34 cellular contexts compared by ENCODE assay signal in the genomic region with DNA sequence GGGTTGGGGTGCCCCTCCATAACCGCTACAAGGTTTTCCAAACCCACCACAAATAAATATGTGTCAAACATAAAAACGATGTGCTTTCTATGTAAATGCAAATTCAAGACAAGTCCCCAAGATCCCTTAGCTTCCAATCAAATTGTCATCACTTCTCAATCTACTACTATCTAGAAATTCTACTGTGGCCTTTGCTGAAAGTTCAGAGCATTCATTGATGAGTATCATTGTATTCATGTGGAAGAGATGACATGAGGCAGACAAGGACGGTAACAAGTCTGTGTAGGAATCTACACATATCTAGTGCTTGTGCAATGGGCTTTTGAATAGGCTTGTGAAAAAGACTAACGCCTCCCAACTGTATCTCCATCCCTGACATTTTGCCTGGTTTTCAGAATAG.
DNase-seq lines count a peak whose midpoint lies in the region; ATAC-seq, FAIRE-seq and TF ChIP-seq lines count a peak whose summit lies in the region.
"Had no signal": no experiment of that assay in that cellular context is flagged by ENCODE, and none has a peak within 500 bp of the region (broad histone marks: within the 10 kb centered on the region; RNA-seq: fewer than 3 reads in every experiment).

No MANE protein-coding gene starts in this region.

- no peaks in the 10 kb centered on the region for H4K20me1 ChIP-seq in neural cell (ENCODE audit: insufficient read depth)
- H4K20me1 ChIP-seq: BLaER1; BLaER1 treated with 17β-estradiol and CSF1 and Interleukin-3, amounts not matched to agents 10 nM and 100 nM had no signal

- H3K4me2 ChIP-seq in A549 = no peak overlapping the region
- H3K4me2 ChIP-seq in neural cell (ENCODE audit: low read length) = peak overlapping the region; percentile 32
- H3K4me2 ChIP-seq: BLaER1; BLaER1 treated with 17β-estradiol and CSF1 and Interleukin-3, amounts not matched to agents 10 nM and 100 nM had no signal

- no peak for DNase-seq in Right ventricle myocardium inferior (ENCODE audit: missing footprints)
- DNase-seq in cardiac septum (ENCODE audit: low spot score) = no peak
- DNase-seq in A549 (ENCODE audit: low read depth in 1 of 2, low spot score in 1 of 2) = no peak
- DNase-seq in psoas muscle = no peak
- DNase-seq in GM19239 (ENCODE audit: insufficient read length, low spot score) = no peak
- DNase-seq in uterus = no peak
- no peak for DNase-seq in SK-N-DZ (ENCODE audit: low spot score)
- DNase-seq: 8988T; ACHN; AML-193; BE2C; C1 segment of cervical spinal cord; Caco-2; Calu3; CD4-positive, alpha-beta memory T cell; CD4-positive, alpha-beta T cell; CD4-positive, CD25-positive, alpha-beta regulatory T cell; CD8-positive, alpha-beta memory T cell; CD8-positive, alpha-beta T cell; COR-L47; DMS 273 treated with DMSO at 0.1 percent for 48 hours; DMS153; DMS53; DMS79; DMS79 treated with DMSO at 0.1 percent for 48 hours; DND-41; EL had no signal

- H3K4me1 ChIP-seq in A549 (peaks cover 87% of the 10 kb centered on the region), psoas muscle (peaks cover 41% of the 10 kb centered on the region), uterus (no peaks in the 10 kb centered on the region)
- H3K4me1 ChIP-seq: BE2C; BLaER1; BLaER1 treated with 17β-estradiol and CSF1 and Interleukin-3, amounts not matched to agents 10 nM and 100 nM; Caco-2 had no signal

- TF ChIP-seq RAD21 in A549 (conservative IDR thresholded peaks at IDR 0.05 in 1 of 2, IDR thresholded peaks at IDR 0.05 in 1 of 2) (no peak), neural cell (conservative IDR thresholded peaks at IDR 0.05) (no peak)

- intact Hi-C loops in Right ventricle myocardium inferior (cut with DNase I) (loop anchor here (2.0 to 10.0 kb wide), 2 partner anchors 180 to 484 kb away; no protein-coding TSS in a partner anchor), cardiac septum (cut with DNase I) (loop anchor here (2.0 to 10.0 kb wide), 3 partner anchors 147 to 334 kb away; no protein-coding TSS in a partner anchor), psoas muscle (cut with DNase I) (loop anchor here (5.0 kb wide), 1 partner anchor 182 kb away; no protein-coding TSS in a partner anchor), uterus (cut with DNase I; ENCODE audit: low total_unique reads) (no loop called here)

- TF ChIP-seq POLR2A in A549 (IDR thresholded peaks at IDR 0.05; ENCODE audit: low read length) (no peak), uterus (IDR thresholded peaks at IDR 0.05) (no peak)

- no peaks in the 10 kb centered on the region for H3K79me2 ChIP-seq in neural cell (replicated peaks; ENCODE audit: insufficient read depth, low read length)

- H3K9ac ChIP-seq in neural cell (ENCODE audit: low read length) = peak overlapping the region; percentile 8
- H3K9ac ChIP-seq: BLaER1; BLaER1 treated with 17β-estradiol and CSF1 and Interleukin-3, amounts not matched to agents 10 nM and 100 nM had no signal

- no peaks in the 10 kb centered on the region for H3K9me3 ChIP-seq in A549
- no peaks in the 10 kb centered on the region for H3K9me3 ChIP-seq in neural cell (ENCODE audit: low read length)
- peaks cover 6% of the 10 kb centered on the region for H3K9me3 ChIP-seq in psoas muscle
- no peaks in the 10 kb centered on the region for H3K9me3 ChIP-seq in uterus
- H3K9me3 ChIP-seq: Caco-2 had no signal

- CTCF ChIA-PET in A549 (lab: Yijun Ruan, JAX) = interaction anchor here (0.6 to 7.3 kb wide), 9 partner anchors 12 to 478 kb away, joined by 3 to 58 read pairs (median 5); no protein-coding TSS in a partner anchor

- no peak for TF ChIP-seq CTCF in A549 (IDR thresholded peaks at IDR 0.05)
- TF ChIP-seq CTCF in neural cell (IDR thresholded peaks at IDR 0.05; ENCODE audit: poor library complexity, severe bottlenecking) = no peak
- TF ChIP-seq CTCF in psoas muscle (IDR thresholded peaks at IDR 0.05) = no peak
- no peak for TF ChIP-seq CTCF in uterus (IDR thresholded peaks at IDR 0.05)

- H3K36me3 ChIP-seq in neural cell (ENCODE audit: insufficient read depth, low read length) (no peaks in the 10 kb centered on the region), psoas muscle (ENCODE audit: insufficient read depth in 1 of 2, low read depth in 1 of 2) (no peaks in the 10 kb centered on the region), uterus (no peaks in the 10 kb centered on the region)
- H3K36me3 ChIP-seq: BE2C; BLaER1; BLaER1 treated with 17β-estradiol and CSF1 and Interleukin-3, amounts not matched to agents 10 nM and 100 nM had no signal

- H3K4me3 ChIP-seq in A549 (no peak overlapping the region), neural cell (ENCODE audit: low read length) (peak overlapping the region; percentile 32), psoas muscle (no peak overlapping the region), uterus (no peak overlapping the region)
- H3K4me3 ChIP-seq: BLaER1; BLaER1 treated with 17β-estradiol and CSF1 and Interleukin-3, amounts not matched to agents 10 nM and 100 nM had no signal

- FAIRE-seq in A549 (lab: Jason Lieb, UNC) = no peak
- no peak for FAIRE-seq in GM19239 (lab: Jason Lieb, UNC)
- FAIRE-seq: A204.1, D721Med had no signal

- H3F3A ChIP-seq in neural cell (ENCODE audit: insufficient read depth, low read length, poor library complexity, severe bottlenecking) = no peaks in the 10 kb centered on the region

- ATAC-seq in Right ventricle myocardium inferior = peak; percentile 13
- ATAC-seq in A549 = no peak
- ATAC-seq in psoas muscle = no peak
- ATAC-seq: CD8-positive, alpha-beta T cell had no signal

- no peak overlapping the region for H2AFZ ChIP-seq in neural cell (ENCODE audit: low read depth, low read length)

- H3K27ac ChIP-seq in A549 (peak overlapping the region; percentile 48 to 86; a peak in 4 of 6 replicates), neural cell (ENCODE audit: low read length) (peak overlapping the region; percentile 79), psoas muscle (peak overlapping the region; percentile 95), uterus (no peak overlapping the region)
- H3K27ac ChIP-seq: 22Rv1; BLaER1; BLaER1 treated with 17β-estradiol and CSF1 and Interleukin-3, amounts not matched to agents 10 nM and 100 nM; C4-2B had no signal

- TF ChIP-seq EP300 in A549 (IDR thresholded peaks at IDR 0.05) (no peak), neural cell (conservative IDR thresholded peaks at IDR 0.05; ENCODE audit: poor library complexity, severe bottlenecking) (peak; percentile 85)

- H3K27me3 ChIP-seq in neural cell (ENCODE audit: insufficient read depth, low read depth, low read length) = no peaks in the 10 kb centered on the region
- H3K27me3 ChIP-seq in psoas muscle (ENCODE audit: insufficient read depth in 3 of 3, low read length in 2 of 3) = no peaks in the 10 kb centered on the region
- H3K27me3 ChIP-seq in uterus = no peaks in the 10 kb centered on the region
- H3K27me3 ChIP-seq: BE2C; BLaER1; BLaER1 treated with 17β-estradiol and CSF1 and Interleukin-3, amounts not matched to agents 10 nM and 100 nM had no signal

- 84% methylated on average over 4 of the region's 4 CpGs for WGBS in A549 (ENCODE audit: missing lambda C conversion rate)
- WGBS in psoas muscle, 3 donors = 84 to 95% (median 87%) methylated on average over 4 of the region's 4 CpGs

- POLR2A ChIA-PET in A549 (lab: Yijun Ruan, JAX) = interaction anchor here (1.5 kb wide), 1 partner anchor 11 kb away, joined by 4 read pairs; no protein-coding TSS in a partner anchor

- H3K9me2 ChIP-seq in neural cell (ENCODE audit: insufficient read depth, low read length) = no peaks in the 10 kb centered on the region

TF ChIP-seq in A549, 52 proteins besides CTCF, POLR2A, EP300 and RAD21 (continues in another document):
- no peak for TF ChIP-seq CEBPB (IDR thresholded peaks at IDR 0.05)
- no peak for TF ChIP-seq E2F6 (IDR thresholded peaks at IDR 0.05; ENCODE audit: borderline replicate concordance, low read depth)
- TF ChIP-seq, protein P1, sequence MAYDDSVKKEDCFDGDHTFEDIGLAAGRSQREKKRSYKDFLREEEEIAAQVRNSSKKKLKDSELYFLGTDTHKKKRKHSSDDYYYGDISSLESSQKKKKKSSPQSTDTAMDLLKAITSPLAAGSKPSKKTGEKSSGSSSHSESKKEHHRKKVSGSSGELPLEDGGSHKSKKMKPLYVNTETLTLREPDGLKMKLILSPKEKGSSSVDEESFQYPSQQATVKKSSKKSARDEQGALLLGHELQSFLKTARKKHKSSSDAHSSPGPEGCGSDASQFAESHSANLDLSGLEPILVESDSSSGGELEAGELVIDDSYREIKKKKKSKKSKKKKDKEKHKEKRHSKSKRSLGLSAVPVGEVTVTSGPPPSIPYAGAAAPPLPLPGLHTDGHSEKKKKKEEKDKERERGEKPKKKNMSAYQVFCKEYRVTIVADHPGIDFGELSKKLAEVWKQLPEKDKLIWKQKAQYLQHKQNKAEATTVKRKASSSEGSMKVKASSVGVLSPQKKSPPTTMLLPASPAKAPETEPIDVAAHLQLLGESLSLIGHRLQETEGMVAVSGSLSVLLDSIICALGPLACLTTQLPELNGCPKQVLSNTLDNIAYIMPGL (CRISPR knock-in tag; IDR thresholded peaks at IDR 0.05; ENCODE audit: borderline replicate concordance) = no peak

TF ChIP-seq in neural cell, 6 proteins besides CTCF, POLR2A, EP300 and RAD21:
- peak; percentile 51 for TF ChIP-seq POLR2AphosphoS5 (IDR thresholded peaks at IDR 0.05)
- peak; percentile 36 for TF ChIP-seq REST (IDR thresholded peaks at IDR 0.05; ENCODE audit: borderline replicate concordance)
- TF ChIP-seq TAF1 (IDR thresholded peaks at IDR 0.05; ENCODE audit: low read depth) = no peak

Comparison
In these comparisons a context has a peak if more than half of its experiments do, and no peak if none do; other contexts are left out.
1. H3K27ac ChIP-seq: peak in A549 (2 of 2), neural cell (single experiment) and psoas muscle (single experiment); none in uterus (0 of 2).